18 cellular contexts compared by ENCODE assay signal in the genomic region with DNA sequence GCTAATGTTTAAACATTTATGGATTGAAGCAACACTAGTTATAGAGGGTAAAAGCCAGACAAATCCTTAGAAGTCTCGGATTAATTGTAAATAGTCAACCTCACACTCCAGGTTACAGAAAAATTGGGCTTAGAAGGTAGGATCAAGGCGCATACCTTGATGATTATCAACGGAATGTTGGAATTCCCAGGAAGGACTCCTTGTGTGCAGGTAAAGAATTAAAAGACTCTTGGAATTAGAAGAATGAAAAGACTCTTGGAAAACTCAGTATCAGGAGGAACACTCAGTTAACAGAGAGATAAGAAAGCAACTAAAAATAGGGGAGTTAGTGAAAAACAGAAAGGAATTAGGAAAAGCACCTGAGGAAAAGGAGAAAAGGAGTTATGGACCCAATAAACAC. TPM values are rescaled to one million over a fixed set of nuclear protein-coding genes. Genes with fewer than 3 reads are reported as not detected.
DNase-seq lines count a peak whose midpoint lies in the region; ATAC-seq and TF ChIP-seq lines count a peak whose summit lies in the region.
"Had no signal": no experiment of that assay in that cellular context is flagged by ENCODE, and none has a peak within 500 bp of the region (broad histone marks: within the 10 kb centered on the region; RNA-seq: fewer than 3 reads in every experiment).

No MANE protein-coding gene starts in this region.

- no peaks in the 10 kb centered on the region for H3K27me3 Mint-ChIP-seq in GM23338 (ENCODE audit: insufficient read depth, low read depth, poor library complexity)
- H3K27me3 Mint-ChIP-seq in endodermal cell (ENCODE audit: insufficient read depth), result no peaks in the 10 kb centered on the region
- peaks cover 8% of the 10 kb centered on the region for H3K27me3 Mint-ChIP-seq in mesothelial cell of epicardium (ENCODE audit: low read depth)

- no peaks in the 10 kb centered on the region for H3K9me3 ChIP-seq in endodermal cell (ENCODE audit: control insufficient read depth, low read length)
- H3K9me3 ChIP-seq: BLaER1 had no signal

- no peaks in the 10 kb centered on the region for H3K27me3 ChIP-seq in GM23338 (ENCODE audit: insufficient read depth)
- no peaks in the 10 kb centered on the region for H3K27me3 ChIP-seq in endodermal cell (ENCODE audit: control insufficient read depth, insufficient read depth, low read length, poor library complexity, severe bottlenecking)
- H3K27me3 ChIP-seq: BLaER1 had no signal

- H3K4me1 ChIP-seq in GM23338 (ENCODE audit: insufficient read depth), result peaks cover 31% of the 10 kb centered on the region
- H3K4me1 ChIP-seq in endodermal cell (ENCODE audit: control insufficient read depth, insufficient read depth, low read length), result peaks cover 18% of the 10 kb centered on the region
- H3K4me1 ChIP-seq: BLaER1 had no signal

- H3K27ac ChIP-seq in GM23338 (ENCODE audit: low read depth) (no peak overlapping the region), endodermal cell (ENCODE audit: low read depth, low read length) (no peak overlapping the region)
- H3K27ac ChIP-seq: BLaER1, C4-2B had no signal

- H4K20me1 ChIP-seq in GM23338 (replicated peaks; ENCODE audit: insufficient read depth), result no peaks in the 10 kb centered on the region
- H4K20me1 ChIP-seq: BLaER1 had no signal

- no peaks in the 10 kb centered on the region for H3K79me2 ChIP-seq in GM23338 (replicated peaks; ENCODE audit: insufficient read depth)

- DNase-seq in GM23338 (ENCODE audit: low spot score) (peak; percentile 15), endodermal cell (no peak), mesothelial cell of epicardium (ENCODE audit: low spot score in 2 of 2, unreplicated experiment in 2 of 2) (no peak), renal cortical epithelial cell (ENCODE audit: low read depth) (peak; percentile 27)
- DNase-seq: CD4-positive, CD25-positive, alpha-beta regulatory T cell; CD8-positive, alpha-beta T cell; DMS 273 treated with DMSO at 0.1 percent for 48 hours; DMS79; EL; GDM1; H7; HCEC 1CT had no signal

- no peaks in the 10 kb centered on the region for H3K36me3 ChIP-seq in GM23338 (ENCODE audit: insufficient read depth)
- no peaks in the 10 kb centered on the region for H3K36me3 ChIP-seq in endodermal cell (ENCODE audit: control insufficient read depth, insufficient read depth, low read length)
- H3K36me3 ChIP-seq: BLaER1 had no signal

- no peaks in the 10 kb centered on the region for H3K36me3 Mint-ChIP-seq in GM23338 (ENCODE audit: low read depth)
- H3K36me3 Mint-ChIP-seq in endodermal cell (ENCODE audit: low read depth), result no peaks in the 10 kb centered on the region
- no peaks in the 10 kb centered on the region for H3K36me3 Mint-ChIP-seq in mesothelial cell of epicardium
- H3K36me3 Mint-ChIP-seq: CD4-positive, CD25-positive, alpha-beta regulatory T cell; CD8-positive, alpha-beta T cell had no signal

- no peak overlapping the region for H3K27ac Mint-ChIP-seq in GM23338
- H3K27ac Mint-ChIP-seq in endodermal cell, result peak overlapping the region; percentile 15
- peak overlapping the region; percentile 6 for H3K27ac Mint-ChIP-seq in mesothelial cell of epicardium
- H3K27ac Mint-ChIP-seq: B cell; CD8-positive, alpha-beta T cell had no signal

- ATAC-seq in GM23338 (no peak), HG02763 (IDR thresholded peaks at IDR 0.05; ENCODE audit: unreplicated experiment) (no peak), GM19397 (IDR thresholded peaks at IDR 0.05; ENCODE audit: unreplicated experiment) (no peak), HG03354 (IDR thresholded peaks at IDR 0.05; ENCODE audit: poor library complexity, severe bottlenecking, unreplicated experiment) (no peak)
- ATAC-seq: CD8-positive, alpha-beta T cell had no signal

- H3K4me3 Mint-ChIP-seq in GM23338 (no peak overlapping the region), endodermal cell (no peak overlapping the region), mesothelial cell of epicardium (no peak overlapping the region)
- H3K4me3 Mint-ChIP-seq: B cell; CD4-positive, CD25-positive, alpha-beta regulatory T cell; CD8-positive, alpha-beta T cell had no signal

- no peaks in the 10 kb centered on the region for H3K9me2 ChIP-seq in GM23338 (ENCODE audit: insufficient read depth)

- no peak overlapping the region for H3K9ac ChIP-seq in endodermal cell (ENCODE audit: extremely low read depth, low read length, poor library complexity, severe bottlenecking)
- H3K9ac ChIP-seq: BLaER1 had no signal

- no peak overlapping the region for H3K4me3 ChIP-seq in GM23338
- H3K4me3 ChIP-seq in endodermal cell (ENCODE audit: low read length), result peak overlapping the region; percentile 5
- H3K4me3 ChIP-seq: BLaER1 had no signal

- WGBS in endodermal cell (ENCODE audit: insufficient coverage in 1 of 2, insufficient read length in 1 of 2), 2 experiments, result 69 to 71% methylated on average over 3 of the region's 3 CpGs

- no peak for TF ChIP-seq CTCF in GM23338 (conservative IDR thresholded peaks at IDR 0.05; ENCODE audit: low read depth in 2 of 2)
- TF ChIP-seq CTCF in endodermal cell (conservative IDR thresholded peaks at IDR 0.05), result no peak
- no peak for TF ChIP-seq CTCF in mesothelial cell of epicardium (IDR thresholded peaks at IDR 0.05; ENCODE audit: unreplicated experiment)

- H2AFZ ChIP-seq in GM23338, result no peak overlapping the region

- no peaks in the 10 kb centered on the region for H3F3A ChIP-seq in GM23338 (replicated peaks; ENCODE audit: low read depth)

- no peak overlapping the region for H3K4me2 ChIP-seq in GM23338
- H3K4me2 ChIP-seq: BLaER1 had no signal

- H3K9me3 Mint-ChIP-seq in GM23338, result no peaks in the 10 kb centered on the region
- no peaks in the 10 kb centered on the region for H3K9me3 Mint-ChIP-seq in endodermal cell
- H3K9me3 Mint-ChIP-seq in mesothelial cell of epicardium, result peaks cover under 1% of the 10 kb centered on the region
- H3K9me3 Mint-ChIP-seq: CD4-positive, CD25-positive, alpha-beta regulatory T cell; CD8-positive, alpha-beta T cell had no signal

- H3K4me1 Mint-ChIP-seq in GM23338, result peaks cover 36% of the 10 kb centered on the region
- H3K4me1 Mint-ChIP-seq in endodermal cell, result peaks cover 22% of the 10 kb centered on the region
- H3K4me1 Mint-ChIP-seq in mesothelial cell of epicardium, result peaks cover 9% of the 10 kb centered on the region
- H3K4me1 Mint-ChIP-seq: B cell; CD4-positive, CD25-positive, alpha-beta regulatory T cell had no signal

TF ChIP-seq in GM23338, 12 proteins besides CTCF, POLR2A, EP300 and RAD21 (continues in another document):
- no peak for TF ChIP-seq EZH2phosphoT487 (IDR thresholded peaks at IDR 0.05; ENCODE audit: unreplicated experiment)
- TF ChIP-seq, protein P1, sequence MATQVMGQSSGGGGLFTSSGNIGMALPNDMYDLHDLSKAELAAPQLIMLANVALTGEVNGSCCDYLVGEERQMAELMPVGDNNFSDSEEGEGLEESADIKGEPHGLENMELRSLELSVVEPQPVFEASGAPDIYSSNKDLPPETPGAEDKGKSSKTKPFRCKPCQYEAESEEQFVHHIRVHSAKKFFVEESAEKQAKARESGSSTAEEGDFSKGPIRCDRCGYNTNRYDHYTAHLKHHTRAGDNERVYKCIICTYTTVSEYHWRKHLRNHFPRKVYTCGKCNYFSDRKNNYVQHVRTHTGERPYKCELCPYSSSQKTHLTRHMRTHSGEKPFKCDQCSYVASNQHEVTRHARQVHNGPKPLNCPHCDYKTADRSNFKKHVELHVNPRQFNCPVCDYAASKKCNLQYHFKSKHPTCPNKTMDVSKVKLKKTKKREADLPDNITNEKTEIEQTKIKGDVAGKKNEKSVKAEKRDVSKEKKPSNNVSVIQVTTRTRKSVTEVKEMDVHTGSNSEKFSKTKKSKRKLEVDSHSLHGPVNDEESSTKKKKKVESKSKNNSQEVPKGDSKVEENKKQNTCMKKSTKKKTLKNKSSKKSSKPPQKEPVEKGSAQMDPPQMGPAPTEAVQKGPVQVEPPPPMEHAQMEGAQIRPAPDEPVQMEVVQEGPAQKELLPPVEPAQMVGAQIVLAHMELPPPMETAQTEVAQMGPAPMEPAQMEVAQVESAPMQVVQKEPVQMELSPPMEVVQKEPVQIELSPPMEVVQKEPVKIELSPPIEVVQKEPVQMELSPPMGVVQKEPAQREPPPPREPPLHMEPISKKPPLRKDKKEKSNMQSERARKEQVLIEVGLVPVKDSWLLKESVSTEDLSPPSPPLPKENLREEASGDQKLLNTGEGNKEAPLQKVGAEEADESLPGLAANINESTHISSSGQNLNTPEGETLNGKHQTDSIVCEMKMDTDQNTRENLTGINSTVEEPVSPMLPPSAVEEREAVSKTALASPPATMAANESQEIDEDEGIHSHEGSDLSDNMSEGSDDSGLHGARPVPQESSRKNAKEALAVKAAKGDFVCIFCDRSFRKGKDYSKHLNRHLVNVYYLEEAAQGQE (IDR thresholded peaks at IDR 0.05; ENCODE audit: unreplicated experiment), result no peak
- TF ChIP-seq POLR2AphosphoS5 (IDR thresholded peaks at IDR 0.05; ENCODE audit: low read depth), result no peak
- no peak for TF ChIP-seq ZNF114 (CRISPR knock-in tag; IDR thresholded peaks at IDR 0.05)
- no peak for TF ChIP-seq NANOG (IDR thresholded peaks at IDR 0.05; ENCODE audit: borderline replicate concordance)
- TF ChIP-seq ZNF331 (CRISPR knock-in tag; IDR thresholded peaks at IDR 0.05; ENCODE audit: low read depth), result no peak
- no peak for TF ChIP-seq EZH2 (IDR thresholded peaks at IDR 0.05; ENCODE audit: low read depth, unreplicated experiment)
- no peak for TF ChIP-seq JUNB (IDR thresholded peaks at IDR 0.05; ENCODE audit: unreplicated experiment)
- TF ChIP-seq, protein P2, sequence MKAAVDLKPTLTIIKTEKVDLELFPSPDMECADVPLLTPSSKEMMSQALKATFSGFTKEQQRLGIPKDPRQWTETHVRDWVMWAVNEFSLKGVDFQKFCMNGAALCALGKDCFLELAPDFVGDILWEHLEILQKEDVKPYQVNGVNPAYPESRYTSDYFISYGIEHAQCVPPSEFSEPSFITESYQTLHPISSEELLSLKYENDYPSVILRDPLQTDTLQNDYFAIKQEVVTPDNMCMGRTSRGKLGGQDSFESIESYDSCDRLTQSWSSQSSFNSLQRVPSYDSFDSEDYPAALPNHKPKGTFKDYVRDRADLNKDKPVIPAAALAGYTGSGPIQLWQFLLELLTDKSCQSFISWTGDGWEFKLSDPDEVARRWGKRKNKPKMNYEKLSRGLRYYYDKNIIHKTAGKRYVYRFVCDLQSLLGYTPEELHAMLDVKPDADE (IDR thresholded peaks at IDR 0.05), result no peak

RNA-seq across cellular contexts. Expression of a gene that starts 29.3 kb away (rescaled TPM):
- 6.2 and 7.2 TPM in 2 replicates for total RNA-seq in GM23338 (2014; rRNA removed; shearing (Covaris generic))
- 4.1 and 5.5 TPM in 2 replicates for polyA plus RNA-seq in GM23338 (2016; fragmentation: Nextera tagmentation; extraction: Ambion mirVana)
- total RNA-seq in endodermal cell (10 to 100 TPM; 74.1 to 87.3 TPM), mesothelial cell of epicardium (20.5 to 20.9 TPM (median 20.6 TPM) in 3 replicates), renal cortical epithelial cell (7.1 and 15.8 TPM in 2 replicates)
- polyA plus RNA-seq in endodermal cell (2013, experiment 1 of 2), result 83.9 TPM
- 76.5 TPM for polyA plus RNA-seq in endodermal cell (2013, experiment 2 of 2)

Comparison
In these comparisons a context has a peak if more than half of its experiments do, and no peak if none do; other contexts are left out.
1. DNase-seq: peak in GM23338 (single experiment) and renal cortical epithelial cell (single experiment); none in endodermal cell (single experiment) and mesothelial cell of epicardium (0 of 2).